In the genomic region with DNA sequence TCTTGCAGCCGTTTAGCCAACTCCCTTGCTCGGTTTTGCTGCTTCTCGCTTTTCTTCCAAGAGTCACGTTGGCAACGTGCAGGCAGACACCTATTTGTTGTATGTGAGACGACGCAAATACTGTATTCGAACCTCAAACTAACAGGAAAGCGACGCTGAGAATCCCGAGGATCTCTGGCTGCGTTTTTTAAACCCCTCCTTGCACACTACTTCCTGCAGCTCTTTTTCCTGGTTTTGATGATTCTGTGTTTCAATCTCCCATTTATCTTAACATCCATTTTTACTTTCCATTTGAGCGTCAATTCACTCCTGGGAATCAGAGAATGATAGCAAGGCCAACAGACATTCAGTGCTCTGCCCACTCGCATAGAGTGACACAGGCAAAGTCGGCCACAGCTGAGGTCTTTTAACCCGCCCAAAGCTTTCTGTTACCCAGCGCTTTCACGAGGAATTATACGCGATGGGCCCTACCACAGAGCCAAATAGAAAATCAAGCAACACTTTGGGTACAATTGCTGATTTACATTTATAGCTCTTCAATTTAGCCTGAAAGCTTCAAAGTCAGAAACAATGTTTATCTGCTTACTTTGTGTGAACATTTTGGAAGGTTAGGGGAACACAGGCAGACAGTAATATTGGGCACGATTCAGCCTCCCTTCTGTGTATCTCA, we compare ENCODE assay signal across 1 cellular context.
TF ChIP-seq lines count a peak whose summit lies in the region.

No MANE protein-coding gene starts in this region.

TF ChIP-seq in GM23338, 12 proteins besides CTCF, POLR2A, EP300 and RAD21 (continued from another document):
- TF ChIP-seq, protein P1, sequence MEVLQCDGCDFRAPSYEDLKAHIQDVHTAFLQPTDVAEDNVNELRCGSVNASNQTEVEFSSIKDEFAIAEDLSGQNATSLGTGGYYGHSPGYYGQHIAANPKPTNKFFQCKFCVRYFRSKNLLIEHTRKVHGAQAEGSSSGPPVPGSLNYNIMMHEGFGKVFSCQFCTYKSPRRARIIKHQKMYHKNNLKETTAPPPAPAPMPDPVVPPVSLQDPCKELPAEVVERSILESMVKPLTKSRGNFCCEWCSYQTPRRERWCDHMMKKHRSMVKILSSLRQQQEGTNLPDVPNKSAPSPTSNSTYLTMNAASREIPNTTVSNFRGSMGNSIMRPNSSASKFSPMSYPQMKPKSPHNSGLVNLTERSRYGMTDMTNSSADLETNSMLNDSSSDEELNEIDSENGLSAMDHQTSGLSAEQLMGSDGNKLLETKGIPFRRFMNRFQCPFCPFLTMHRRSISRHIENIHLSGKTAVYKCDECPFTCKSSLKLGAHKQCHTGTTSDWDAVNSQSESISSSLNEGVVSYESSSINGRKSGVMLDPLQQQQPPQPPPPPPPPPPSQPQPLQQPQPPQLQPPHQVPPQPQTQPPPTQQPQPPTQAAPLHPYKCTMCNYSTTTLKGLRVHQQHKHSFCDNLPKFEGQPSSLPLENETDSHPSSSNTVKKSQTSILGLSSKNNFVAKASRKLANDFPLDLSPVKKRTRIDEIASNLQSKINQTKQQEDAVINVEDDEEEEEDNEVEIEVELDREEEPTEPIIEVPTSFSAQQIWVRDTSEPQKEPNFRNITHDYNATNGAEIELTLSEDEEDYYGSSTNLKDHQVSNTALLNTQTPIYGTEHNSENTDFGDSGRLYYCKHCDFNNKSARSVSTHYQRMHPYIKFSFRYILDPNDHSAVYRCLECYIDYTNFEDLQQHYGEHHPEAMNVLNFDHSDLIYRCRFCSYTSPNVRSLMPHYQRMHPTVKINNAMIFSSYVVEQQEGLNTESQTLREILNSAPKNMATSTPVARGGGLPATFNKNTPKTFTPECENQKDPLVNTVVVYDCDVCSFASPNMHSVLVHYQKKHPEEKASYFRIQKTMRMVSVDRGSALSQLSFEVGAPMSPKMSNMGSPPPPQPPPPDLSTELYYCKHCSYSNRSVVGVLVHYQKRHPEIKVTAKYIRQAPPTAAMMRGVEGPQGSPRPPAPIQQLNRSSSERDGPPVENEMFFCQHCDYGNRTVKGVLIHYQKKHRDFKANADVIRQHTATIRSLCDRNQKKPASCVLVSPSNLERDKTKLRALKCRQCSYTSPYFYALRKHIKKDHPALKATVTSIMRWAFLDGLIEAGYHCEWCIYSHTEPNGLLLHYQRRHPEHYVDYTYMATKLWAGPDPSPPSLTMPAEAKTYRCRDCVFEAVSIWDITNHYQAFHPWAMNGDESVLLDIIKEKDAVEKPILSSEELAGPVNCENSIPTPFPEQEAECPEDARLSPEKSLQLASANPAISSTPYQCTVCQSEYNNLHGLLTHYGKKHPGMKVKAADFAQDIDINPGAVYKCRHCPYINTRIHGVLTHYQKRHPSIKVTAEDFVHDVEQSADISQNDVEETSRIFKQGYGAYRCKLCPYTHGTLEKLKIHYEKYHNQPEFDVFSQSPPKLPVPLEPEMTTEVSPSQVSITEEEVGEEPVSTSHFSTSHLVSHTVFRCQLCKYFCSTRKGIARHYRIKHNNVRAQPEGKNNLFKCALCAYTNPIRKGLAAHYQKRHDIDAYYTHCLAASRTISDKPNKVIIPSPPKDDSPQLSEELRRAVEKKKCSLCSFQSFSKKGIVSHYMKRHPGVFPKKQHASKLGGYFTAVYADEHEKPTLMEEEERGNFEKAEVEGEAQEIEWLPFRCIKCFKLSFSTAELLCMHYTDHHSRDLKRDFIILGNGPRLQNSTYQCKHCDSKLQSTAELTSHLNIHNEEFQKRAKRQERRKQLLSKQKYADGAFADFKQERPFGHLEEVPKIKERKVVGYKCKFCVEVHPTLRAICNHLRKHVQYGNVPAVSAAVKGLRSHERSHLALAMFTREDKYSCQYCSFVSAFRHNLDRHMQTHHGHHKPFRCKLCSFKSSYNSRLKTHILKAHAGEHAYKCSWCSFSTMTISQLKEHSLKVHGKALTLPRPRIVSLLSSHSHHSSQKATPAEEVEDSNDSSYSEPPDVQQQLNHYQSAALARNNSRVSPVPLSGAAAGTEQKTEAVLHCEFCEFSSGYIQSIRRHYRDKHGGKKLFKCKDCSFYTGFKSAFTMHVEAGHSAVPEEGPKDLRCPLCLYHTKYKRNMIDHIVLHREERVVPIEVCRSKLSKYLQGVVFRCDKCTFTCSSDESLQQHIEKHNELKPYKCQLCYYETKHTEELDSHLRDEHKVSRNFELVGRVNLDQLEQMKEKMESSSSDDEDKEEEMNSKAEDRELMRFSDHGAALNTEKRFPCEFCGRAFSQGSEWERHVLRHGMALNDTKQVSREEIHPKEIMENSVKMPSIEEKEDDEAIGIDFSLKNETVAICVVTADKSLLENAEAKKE (CRISPR knock-in tag; IDR thresholded peaks at IDR 0.05), result no peak
- no peak for TF ChIP-seq STAT1 (IDR thresholded peaks at IDR 0.05; ENCODE audit: unreplicated experiment)
TF ChIP-seq in GM23338: peak in this region for 0.
